Comparison of ENCODE assay signal across 26 cellular contexts in genomic region chr2:120611961-120612360, GRCh38.
"Had no signal": no experiment of that assay in that cellular context is flagged by ENCODE, and none has a peak within 500 bp of the region (broad histone marks: within the 10 kb centered on the region; RNA-seq: fewer than 3 reads in every experiment).

No MANE protein-coding gene starts in this region.

- H3K9me3 ChIP-seq: neutrophil, ovary, right atrium auricular region, right lobe of liver, tibial nerve, uterus had no signal

- H3K36me3 ChIP-seq: neutrophil, ovary, right atrium auricular region, right lobe of liver, tibial nerve, uterus had no signal

- H3K4me1 ChIP-seq: right lobe of liver, uterus had no signal

- H3K4me3 ChIP-seq: lung, ovary, right atrium auricular region, right lobe of liver, smooth muscle cell, tibial nerve, uterus had no signal

- FAIRE-seq: islet of Langerhans had no signal

- H3K9me3 Mint-ChIP-seq: immature natural killer cell; mesothelial cell of epicardium; naive B cell; natural killer cell; stimulated activated memory B cell treated with anti-CD40 and anti-IgM and Interleukin-4, amounts not matched to agents 10 μg/mL and 1 μg/mL and 100 μg/mL, for 72 hours; stimulated activated naive CD8-positive, alpha-beta T cell treated with anti-CD3 and anti-CD28 coated beads, Interleukin-15, amount 100 ng/mL, for 72 hours; type B pancreatic cell had no signal

- H3K4me3 Mint-ChIP-seq: immature natural killer cell; mesothelial cell of epicardium; naive B cell; natural killer cell; stimulated activated memory B cell treated with anti-CD40 and anti-IgM and Interleukin-4, amounts not matched to agents 10 μg/mL and 1 μg/mL and 100 μg/mL, for 72 hours; stimulated activated naive CD8-positive, alpha-beta T cell treated with anti-CD3 and anti-CD28 coated beads, Interleukin-15, amount 100 ng/mL, for 72 hours; type B pancreatic cell had no signal

- DNase-seq: hypothalamus; immature natural killer cell; mesendoderm; naive B cell; natural killer cell; occipital lobe; ovary; stimulated activated CD4-positive, alpha-beta T cell treated with anti-CD3 and anti-CD28 coated beads, Interleukin-1b, Interleukin-23, amount 100 ng/mL, for 48 hours; stimulated activated CD4-positive, alpha-beta T cell treated with anti-CD3 and anti-CD28 coated beads, Interleukin-2, amount 100 ng/mL, for 48 hours; stimulated activated CD4-positive, alpha-beta T cell treated with anti-CD3 and anti-CD28 coated beads, Interleukin-4, amount 100 ng/mL, for 4 hours; stimulated activated CD8-positive, alpha-beta memory T cell treated with anti-CD3 and anti-CD28 coated beads, Interleukin-4, amount 100 ng/mL, for 48 hours; stimulated activated naive CD4-positive, alpha-beta T cell treated with Interleukin-2 at 50 U/mL for 16 hours; stimulated activated naive CD8-positive, alpha-beta T cell treated with anti-CD3 and anti-CD28 coated beads, Interleukin-15, amount 100 ng/mL, for 72 hours; substantia nigra; uterus had no signal

- H3K27ac Mint-ChIP-seq: immature natural killer cell; mesothelial cell of epicardium; naive B cell; natural killer cell; progenitor cell of endocrine pancreas; stimulated activated memory B cell treated with anti-CD40 and anti-IgM and Interleukin-4, amounts not matched to agents 10 μg/mL and 1 μg/mL and 100 μg/mL, for 72 hours; type B pancreatic cell had no signal

- H3K27ac ChIP-seq: neutrophil, ovary, right atrium auricular region, right lobe of liver, tibial nerve, uterus had no signal

- H3K4me1 Mint-ChIP-seq: immature natural killer cell; naive B cell; natural killer cell; stimulated activated memory B cell treated with anti-CD40 and anti-IgM and Interleukin-4, amounts not matched to agents 10 μg/mL and 1 μg/mL and 100 μg/mL, for 72 hours; stimulated activated naive CD8-positive, alpha-beta T cell treated with anti-CD3 and anti-CD28 coated beads, Interleukin-15, amount 100 ng/mL, for 72 hours had no signal

- H3K36me3 Mint-ChIP-seq: immature natural killer cell; mesothelial cell of epicardium; naive B cell; natural killer cell; stimulated activated memory B cell treated with anti-CD40 and anti-IgM and Interleukin-4, amounts not matched to agents 10 μg/mL and 1 μg/mL and 100 μg/mL, for 72 hours; type B pancreatic cell had no signal

- ATAC-seq: natural killer cell; right lobe of liver; stimulated activated memory B cell treated with anti-CD40 and anti-IgM and Interleukin-4, amounts not matched to agents 10 μg/mL and 1 μg/mL and 100 μg/mL, for 72 hours; stimulated activated naive CD8-positive, alpha-beta T cell treated with anti-CD3 and anti-CD28 coated beads, Interleukin-15, amount 100 ng/mL, for 72 hours had no signal

- H3K4me2 ChIP-seq: smooth muscle cell had no signal

- H3K27me3 ChIP-seq: ovary, right atrium auricular region, right lobe of liver, tibial nerve, uterus had no signal
